In the genomic region with DNA sequence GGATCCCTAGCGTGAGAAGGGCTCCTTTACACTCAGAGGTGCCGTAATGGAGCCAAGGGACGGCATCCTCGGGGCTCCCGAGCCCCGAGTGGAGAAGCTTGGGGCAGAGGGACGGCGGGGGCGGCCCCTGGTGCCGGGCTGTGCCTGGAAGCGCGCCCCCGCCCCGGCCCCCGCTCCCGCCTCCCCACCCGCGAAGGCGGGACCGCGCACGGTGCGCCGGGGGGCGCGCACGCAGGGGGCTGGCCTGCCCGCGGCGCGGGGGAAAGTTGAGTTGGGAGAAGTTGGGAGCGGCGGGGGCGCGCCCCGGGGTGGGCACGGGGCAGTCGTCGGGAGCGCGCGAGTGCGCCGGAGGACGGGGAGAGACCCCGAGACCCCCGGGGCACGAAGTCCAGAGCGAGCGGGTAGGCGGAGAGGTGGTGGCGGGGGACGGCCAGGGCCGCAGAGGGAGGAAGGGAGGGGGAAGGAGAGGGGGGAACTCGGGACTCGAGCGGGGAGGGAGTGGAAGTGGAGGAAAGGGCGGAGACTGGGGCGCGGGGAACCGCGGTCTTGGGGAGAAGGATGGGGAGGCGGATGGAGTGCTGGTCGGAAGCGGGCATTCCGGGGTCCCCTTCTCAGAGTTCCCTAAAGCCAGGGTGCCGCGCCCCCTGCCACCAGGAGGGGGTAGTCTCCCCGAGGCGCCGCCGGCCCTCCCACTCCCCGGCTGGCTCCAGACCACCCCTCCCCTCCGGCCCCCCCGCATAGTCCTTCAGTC, we compare ENCODE assay signal across 8 cellular contexts. TPM values are rescaled to one million over a fixed set of nuclear protein-coding genes. Genes with fewer than 3 reads are reported as not detected.
DNase-seq lines count a peak whose midpoint lies in the region; ATAC-seq and TF ChIP-seq lines count a peak whose summit lies in the region.

A gene with protein sequence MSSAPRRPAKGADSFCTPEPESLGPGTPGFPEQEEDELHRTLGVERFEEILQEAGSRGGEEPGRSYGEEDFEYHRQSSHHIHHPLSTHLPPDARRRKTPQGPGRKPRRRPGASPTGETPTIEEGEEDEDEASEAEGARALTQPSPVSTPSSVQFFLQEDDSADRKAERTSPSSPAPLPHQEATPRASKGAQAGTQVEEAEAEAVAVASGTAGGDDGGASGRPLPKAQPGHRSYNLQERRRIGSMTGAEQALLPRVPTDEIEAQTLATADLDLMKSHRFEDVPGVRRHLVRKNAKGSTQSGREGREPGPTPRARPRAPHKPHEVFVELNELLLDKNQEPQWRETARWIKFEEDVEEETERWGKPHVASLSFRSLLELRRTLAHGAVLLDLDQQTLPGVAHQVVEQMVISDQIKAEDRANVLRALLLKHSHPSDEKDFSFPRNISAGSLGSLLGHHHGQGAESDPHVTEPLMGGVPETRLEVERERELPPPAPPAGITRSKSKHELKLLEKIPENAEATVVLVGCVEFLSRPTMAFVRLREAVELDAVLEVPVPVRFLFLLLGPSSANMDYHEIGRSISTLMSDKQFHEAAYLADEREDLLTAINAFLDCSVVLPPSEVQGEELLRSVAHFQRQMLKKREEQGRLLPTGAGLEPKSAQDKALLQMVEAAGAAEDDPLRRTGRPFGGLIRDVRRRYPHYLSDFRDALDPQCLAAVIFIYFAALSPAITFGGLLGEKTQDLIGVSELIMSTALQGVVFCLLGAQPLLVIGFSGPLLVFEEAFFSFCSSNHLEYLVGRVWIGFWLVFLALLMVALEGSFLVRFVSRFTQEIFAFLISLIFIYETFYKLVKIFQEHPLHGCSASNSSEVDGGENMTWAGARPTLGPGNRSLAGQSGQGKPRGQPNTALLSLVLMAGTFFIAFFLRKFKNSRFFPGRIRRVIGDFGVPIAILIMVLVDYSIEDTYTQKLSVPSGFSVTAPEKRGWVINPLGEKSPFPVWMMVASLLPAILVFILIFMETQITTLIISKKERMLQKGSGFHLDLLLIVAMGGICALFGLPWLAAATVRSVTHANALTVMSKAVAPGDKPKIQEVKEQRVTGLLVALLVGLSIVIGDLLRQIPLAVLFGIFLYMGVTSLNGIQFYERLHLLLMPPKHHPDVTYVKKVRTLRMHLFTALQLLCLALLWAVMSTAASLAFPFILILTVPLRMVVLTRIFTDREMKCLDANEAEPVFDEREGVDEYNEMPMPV (plus strand): TSS at position 228 of the 751 bp plus-strand sequence. CDS start 2,399 bp downstream, outside the sequence.

- peak within 1 kb of the TSS; percentile 86 for H3K27ac Mint-ChIP-seq in stimulated activated memory B cell treated with anti-CD40 and anti-IgM and Interleukin-4, amounts not matched to agents 10 μg/mL and 1 μg/mL and 100 μg/mL, for 72 hours

- peak; percentile 52 for TF ChIP-seq CTCF in AG09319 (IDR thresholded peaks at IDR 0.05; ENCODE audit: low read depth, low read length)

- DNase-seq in AG09319 (ENCODE audit: extremely low read depth, low read depth): no peak
- peak; percentile 72 for DNase-seq in OCI-M1 (lab: John Stamatoyannopoulos, UW)
- peak; percentile 70 for DNase-seq in activated T-cell treated with anti-CD3 and anti-CD28 coated beads, Interleukin-2, amount 50 U/mL, for 4 hours
- DNase-seq in erythroblast (lab: John Stamatoyannopoulos, UW): peak; percentile 76 to 82

- peak within 1 kb of the TSS; percentile 92 for H3K4me3 Mint-ChIP-seq in activated T-cell treated with anti-CD3 and anti-CD28 coated beads, Interleukin-2, amount 50 U/mL, for 4 hours
- peak within 1 kb of the TSS; percentile 88 for H3K4me3 Mint-ChIP-seq in stimulated activated memory B cell treated with anti-CD40 and anti-IgM and Interleukin-4, amounts not matched to agents 10 μg/mL and 1 μg/mL and 100 μg/mL, for 72 hours

- H3K4me1 ChIP-seq in mucosa of rectum (ENCODE audit: control insufficient read depth in 2 of 2, insufficient read depth in 2 of 2, low read length in 2 of 2): peaks cover 47 to 49% of the 10 kb centered on the region in 2 donors

- H3K27me3 ChIP-seq in mucosa of rectum (ENCODE audit: control insufficient read depth in 2 of 2, insufficient read depth in 2 of 2, low read length in 2 of 2): no peaks in the 10 kb centered on the region

- H3K9me3 ChIP-seq in mucosa of rectum (ENCODE audit: control insufficient read depth in 2 of 2, low read length in 2 of 2): no peaks in the 10 kb centered on the region

- TF ChIP-seq POLR2A in erythroblast (IDR thresholded peaks at IDR 0.05; ENCODE audit: low read length): peak; percentile 53

- peak within 1 kb of the TSS; percentile 86 to 98 for H3K4me3 ChIP-seq in mucosa of rectum (ENCODE audit: low read length in 2 of 2)

- H3K4me1 Mint-ChIP-seq in activated T-cell treated with anti-CD3 and anti-CD28 coated beads, Interleukin-2, amount 50 U/mL, for 4 hours (ENCODE audit: low read depth): peaks cover 32% of the 10 kb centered on the region
- peaks cover 46% of the 10 kb centered on the region for H3K4me1 Mint-ChIP-seq in stimulated activated memory B cell treated with anti-CD40 and anti-IgM and Interleukin-4, amounts not matched to agents 10 μg/mL and 1 μg/mL and 100 μg/mL, for 72 hours

- H3K36me3 Mint-ChIP-seq in activated T-cell treated with anti-CD3 and anti-CD28 coated beads, Interleukin-2, amount 50 U/mL, for 4 hours (ENCODE audit: insufficient read depth): no peaks in the 10 kb centered on the region
- H3K36me3 Mint-ChIP-seq in stimulated activated memory B cell treated with anti-CD40 and anti-IgM and Interleukin-4, amounts not matched to agents 10 μg/mL and 1 μg/mL and 100 μg/mL, for 72 hours: peaks cover 19% of the 10 kb centered on the region

- H3K9me3 Mint-ChIP-seq in activated T-cell treated with anti-CD3 and anti-CD28 coated beads, Interleukin-2, amount 50 U/mL, for 4 hours: no peaks in the 10 kb centered on the region
- H3K9me3 Mint-ChIP-seq in stimulated activated memory B cell treated with anti-CD40 and anti-IgM and Interleukin-4, amounts not matched to agents 10 μg/mL and 1 μg/mL and 100 μg/mL, for 72 hours: no peaks in the 10 kb centered on the region

- H3K27me3 Mint-ChIP-seq in activated T-cell treated with anti-CD3 and anti-CD28 coated beads, Interleukin-2, amount 50 U/mL, for 4 hours (ENCODE audit: low read depth): no peaks in the 10 kb centered on the region
- H3K27me3 Mint-ChIP-seq in stimulated activated memory B cell treated with anti-CD40 and anti-IgM and Interleukin-4, amounts not matched to agents 10 μg/mL and 1 μg/mL and 100 μg/mL, for 72 hours: no peaks in the 10 kb centered on the region

- peak within 1 kb of the TSS; percentile 88 to 90 for H3K9ac ChIP-seq in mucosa of rectum (ENCODE audit: low read depth in 1 of 2, low read length in 2 of 2)

- ATAC-seq in GM18868 (IDR thresholded peaks at IDR 0.05; ENCODE audit: unreplicated experiment) (peak; percentile 28), HG03432 (IDR thresholded peaks at IDR 0.05; ENCODE audit: unreplicated experiment) (peak; percentile 36)
- ATAC-seq in activated T-cell treated with anti-CD3 and anti-CD28 coated beads, Interleukin-2, amount 50 U/mL, for 4 hours: peak; percentile 4 to 8
- peak; percentile 62 for ATAC-seq in stimulated activated memory B cell treated with anti-CD40 and anti-IgM and Interleukin-4, amounts not matched to agents 10 μg/mL and 1 μg/mL and 100 μg/mL, for 72 hours

- peaks cover 0 to 6% of the 10 kb centered on the region in 2 donors for H3K36me3 ChIP-seq in mucosa of rectum (ENCODE audit: control insufficient read depth in 2 of 2, insufficient read depth in 2 of 2, low read length in 2 of 2)

- peak within 1 kb of the TSS; percentile 97 to 98 for H3K27ac ChIP-seq in mucosa of rectum (ENCODE audit: low read depth in 2 of 2, low read length in 2 of 2)

RNA-seq across cellular contexts. Expression of the gene that starts here (rescaled TPM):
- total RNA-seq in activated T-cell treated with anti-CD3 and anti-CD28 coated beads, Interleukin-2, amount 50 U/mL, for 4 hours: 100 to 1,000 TPM; 107 to 125 (median 111) TPM

Comparison
In these comparisons a context has a peak if more than half of its experiments do, and no peak if none do; other contexts are left out.
1. ATAC-seq: peak in every context shown above with its lines; median percentile 62 in stimulated activated memory B cell treated with anti-CD40 and anti-IgM and Interleukin-4, amounts not matched to agents 10 μg/mL and 1 μg/mL and 100 μg/mL, for 72 hours; 36 in HG03432; 28 in GM18868; 6 in activated T-cell treated with anti-CD3 and anti-CD28 coated beads, Interleukin-2, amount 50 U/mL, for 4 hours.